5 cellular contexts compared by ENCODE assay signal in genomic region chrY:7649866-7650265, GRCh38.
DNase-seq lines count a peak whose midpoint lies in the region; FAIRE-seq and TF ChIP-seq lines count a peak whose summit lies in the region.
"Not testable (repeated sequence)": the region's sequence is repeated elsewhere in the genome, so short reads cannot be mapped to it uniquely, and the experiment has no call there.

No MANE protein-coding gene starts in this region.

- not testable (repeated sequence) for H3K9ac ChIP-seq in GM23248; endothelial cell of umbilical vein (replicated peaks; ENCODE audit: extremely low read depth, insufficient read depth, low read length)

- dilution Hi-C loops in endothelial cell of umbilical vein (cut with MboI; ENCODE audit: extremely low pct_ligation_motif_present, low sequenced_read_pairs), result not testable (repeated sequence)

- not testable (repeated sequence) for H3K9me1 ChIP-seq in endothelial cell of umbilical vein (replicated peaks; ENCODE audit: control insufficient read depth, extremely low read depth, insufficient read depth, low read length)

- FAIRE-seq in RCC 7860 (lab: Jason Lieb, UNC), result peak; percentile 24
- FAIRE-seq in endothelial cell of umbilical vein (lab: Jason Lieb, UNC), result not testable (repeated sequence)

- H3K79me2 ChIP-seq in GM23248 (ENCODE audit: insufficient read depth); endothelial cell of umbilical vein (ENCODE audit: control insufficient read depth, insufficient read depth, low read length): not testable (repeated sequence)

- CTCF ChIA-PET in endothelial cell of umbilical vein (lab: Charles Lee), result not testable (repeated sequence)

- H4K20me1 ChIP-seq in GM23248 (ENCODE audit: insufficient read depth); endothelial cell of umbilical vein (replicated peaks; ENCODE audit: control insufficient read depth, extremely low read depth, insufficient read depth, low read length): not testable (repeated sequence)

- TF ChIP-seq POLR2A in endothelial cell of umbilical vein (IDR thresholded peaks at IDR 0.05; ENCODE audit: low read depth, low read length), result not testable (repeated sequence)

- DNase-seq in GM23248, result peak; percentile 2
- DNase-seq in RCC 7860 (ENCODE audit: low spot score), result not testable (repeated sequence)
- DNase-seq in amniotic epithelial cell (ENCODE audit: low read depth), result peak; percentile 46
- peak; percentile 33 for DNase-seq in endothelial cell of umbilical vein (ENCODE audit: low read depth, low spot score)
- peak; percentile 8 for DNase-seq in myocyte (ENCODE audit: low read depth)

- intact Hi-C loops in endothelial cell of umbilical vein (cut with micrococcal nuclease), result not testable (repeated sequence)

- H3K9me3 ChIP-seq in GM23248 (ENCODE audit: low read depth); endothelial cell of umbilical vein (replicated peaks; ENCODE audit: control insufficient read depth, insufficient read depth, low read length): not testable (repeated sequence)

- not testable (repeated sequence) for H3K4me2 ChIP-seq in GM23248 (ENCODE audit: unreplicated experiment); endothelial cell of umbilical vein (ENCODE audit: insufficient read depth, low read length)

- not testable (repeated sequence) for TF ChIP-seq CTCF in endothelial cell of umbilical vein (IDR thresholded peaks at IDR 0.05; ENCODE audit: extremely low read depth in 1 of 2, insufficient read depth in 1 of 2, low read depth in 1 of 2, low read length in 2 of 2)

- H3K9me2 ChIP-seq in GM23248 (ENCODE audit: insufficient read depth), result not testable (repeated sequence)

- H3K4me1 ChIP-seq in GM23248 (ENCODE audit: insufficient read depth); endothelial cell of umbilical vein (ENCODE audit: control insufficient read depth, extremely low read depth, insufficient read depth, low read length): not testable (repeated sequence)

- H3K27me3 ChIP-seq in GM23248 (replicated peaks; ENCODE audit: insufficient read depth); endothelial cell of umbilical vein (ENCODE audit: control insufficient read depth in 2 of 2, insufficient read depth in 2 of 2, low read length in 2 of 2): not testable (repeated sequence)

- POLR2A ChIA-PET in endothelial cell of umbilical vein (lab: Charles Lee), result not testable (repeated sequence)

- BruUV-seq in endothelial cell of umbilical vein (replicated peaks; lab: Mats Ljungman, UMichigan), result not testable (repeated sequence)

- not testable (repeated sequence) for H3F3A ChIP-seq in GM23248 (ENCODE audit: insufficient read depth)

- in situ Hi-C loops in GM23248 (cut with MboI), result not testable (repeated sequence)

- H3K36me3 ChIP-seq in GM23248 (ENCODE audit: low read depth); endothelial cell of umbilical vein (ENCODE audit: control insufficient read depth in 2 of 2, extremely low read depth in 1 of 2, insufficient read depth in 2 of 2, low read length in 2 of 2): not testable (repeated sequence)

- not testable (repeated sequence) for H3K4me3 ChIP-seq in GM23248; endothelial cell of umbilical vein (replicated peaks in 1 of 3; ENCODE audit: insufficient read depth in 1 of 3, low read depth in 1 of 3, low read length in 3 of 3)

- not testable (repeated sequence) for H2AFZ ChIP-seq in GM23248; endothelial cell of umbilical vein (ENCODE audit: low read depth, low read length)

- 82 to 91% methylated on average over 1 of the region's 1 CpG for WGBS in GM23248 (ENCODE audit: low coverage in 1 of 2, low lambda C conversion rate in 2 of 2, missing lambda C conversion rate in 2 of 2), 2 experiments

- not testable (repeated sequence) for H3K27ac ChIP-seq in GM23248; endothelial cell of umbilical vein (ENCODE audit: insufficient read depth, low read depth, low read length)
